26 cellular contexts compared by ENCODE assay signal in genomic region chr3:13688034-13688433, GRCh38.
"Had no signal": no experiment of that assay in that cellular context is flagged by ENCODE, and none has a peak within 500 bp of the region (broad histone marks: within the 10 kb centered on the region; RNA-seq: fewer than 3 reads in every experiment).

No MANE protein-coding gene starts in this region.

- H3K27me3 Mint-ChIP-seq: activated CD4-positive, alpha-beta T cell treated with anti-CD3 and anti-CD28 coated beads, Interleukin-2, amount 10 ng/mL, durations not matched to agents 24 days and 14 days; activated CD8-positive, alpha-beta memory T cell treated with anti-CD3 and anti-CD28 coated beads, Interleukin-2, amount 10 ng/mL, durations not matched to agents 7 days and 5 days had no signal

- H3K27ac ChIP-seq: body of pancreas, colonic mucosa, epithelial cell of prostate, gastroesophageal sphincter, lower lobe of right lung, pancreas, psoas muscle, right atrium auricular region, spleen, upper lobe of right lung had no signal

- H3K9me3 ChIP-seq: body of pancreas, colonic mucosa, lower lobe of right lung, pancreas, psoas muscle, upper lobe of right lung had no signal

- H3K27me3 ChIP-seq: body of pancreas, colonic mucosa, pancreas, right atrium auricular region, upper lobe of right lung had no signal

- H3K36me3 ChIP-seq: colonic mucosa, gastroesophageal sphincter, lower lobe of right lung, pancreas, right atrium auricular region, spleen, upper lobe of right lung had no signal

- H3K4me3 Mint-ChIP-seq: activated CD4-positive, alpha-beta T cell treated with anti-CD3 and anti-CD28 coated beads, Interleukin-2, amount 10 ng/mL, durations not matched to agents 24 days and 14 days; activated CD8-positive, alpha-beta memory T cell treated with anti-CD3 and anti-CD28 coated beads, Interleukin-2, amount 10 ng/mL, durations not matched to agents 7 days and 5 days; activated CD8-positive, alpha-beta T cell treated with anti-CD3 and anti-CD28 coated beads for 36 hours; activated naive CD8-positive, alpha-beta T cell treated with anti-CD3 and anti-CD28 coated beads, Interleukin-2, amount 50 U/mL, for 24 hours; central memory CD8-positive, alpha-beta T cell; mesothelial cell of epicardium; naive thymus-derived CD8-positive, alpha-beta T cell had no signal

- H3K9me3 Mint-ChIP-seq: activated naive CD8-positive, alpha-beta T cell treated with anti-CD3 and anti-CD28 coated beads, Interleukin-2, amount 50 U/mL, for 24 hours; central memory CD8-positive, alpha-beta T cell had no signal

- DNase-seq: activated CD4-positive, alpha-beta T cell treated with anti-CD3 and anti-CD28 coated beads, Interleukin-2, amount 10 ng/mL, durations not matched to agents 24 days and 14 days; activated CD8-positive, alpha-beta memory T cell treated with anti-CD3 and anti-CD28 coated beads, Interleukin-2, amount 10 ng/mL, durations not matched to agents 7 days and 5 days; activated CD8-positive, alpha-beta T cell treated with anti-CD3 and anti-CD28 coated beads for 36 hours; activated effector memory CD4-positive, alpha-beta T cell treated with anti-CD3 and anti-CD28 coated beads, Interleukin-2, amount 50 U/mL, for 16 hours; activated naive CD4-positive, alpha-beta T cell treated with anti-CD3 and anti-CD28 coated beads, Interleukin-2, amount 50 U/mL, for 16 hours; activated naive CD8-positive, alpha-beta T cell treated with anti-CD3 and anti-CD28 coated beads, Interleukin-2, amount 50 U/mL, for 24 hours; activated T-cell treated with anti-CD3 and anti-CD28 coated beads for 4 hours; body of pancreas; colonic mucosa; kidney; lower lobe of right lung; naive thymus-derived CD8-positive, alpha-beta T cell; pancreas; psoas muscle; spleen; stimulated activated CD4-positive, alpha-beta T cell treated with anti-CD3 and anti-CD28 coated beads, Interleukin-4, amount 100 ng/mL, for 1 hour; stimulated activated naive CD4-positive, alpha-beta T cell; T-helper 1 cell; T-helper 9 cell; upper lobe of right lung had no signal

- H3K4me3 ChIP-seq: body of pancreas, colonic mucosa, gastroesophageal sphincter, lower lobe of right lung, pancreas, psoas muscle, right atrium auricular region, spleen, upper lobe of right lung had no signal

- H3K4me1 ChIP-seq: body of pancreas, colonic mucosa, gastroesophageal sphincter, lower lobe of right lung, pancreas, psoas muscle, right atrium auricular region, upper lobe of right lung had no signal

- H3K27ac Mint-ChIP-seq: activated CD4-positive, alpha-beta T cell treated with anti-CD3 and anti-CD28 coated beads, Interleukin-2, amount 10 ng/mL, durations not matched to agents 24 days and 14 days; activated CD8-positive, alpha-beta memory T cell treated with anti-CD3 and anti-CD28 coated beads, Interleukin-2, amount 10 ng/mL, durations not matched to agents 7 days and 5 days; activated CD8-positive, alpha-beta T cell treated with anti-CD3 and anti-CD28 coated beads for 36 hours; activated naive CD8-positive, alpha-beta T cell treated with anti-CD3 and anti-CD28 coated beads, Interleukin-2, amount 50 U/mL, for 24 hours; mesothelial cell of epicardium had no signal

- H3K36me3 Mint-ChIP-seq: activated CD8-positive, alpha-beta memory T cell treated with anti-CD3 and anti-CD28 coated beads, Interleukin-2, amount 10 ng/mL, durations not matched to agents 7 days and 5 days; mesothelial cell of epicardium had no signal

- H3K4me1 Mint-ChIP-seq: activated CD4-positive, alpha-beta T cell treated with anti-CD3 and anti-CD28 coated beads, Interleukin-2, amount 10 ng/mL, durations not matched to agents 24 days and 14 days; activated CD8-positive, alpha-beta memory T cell treated with anti-CD3 and anti-CD28 coated beads, Interleukin-2, amount 10 ng/mL, durations not matched to agents 7 days and 5 days; activated naive CD8-positive, alpha-beta T cell treated with anti-CD3 and anti-CD28 coated beads, Interleukin-2, amount 50 U/mL, for 24 hours; central memory CD8-positive, alpha-beta T cell; naive thymus-derived CD8-positive, alpha-beta T cell had no signal

- ATAC-seq: activated CD8-positive, alpha-beta memory T cell treated with anti-CD3 and anti-CD28 coated beads, Interleukin-2, amount 10 ng/mL, durations not matched to agents 7 days and 5 days; activated CD8-positive, alpha-beta T cell treated with anti-CD3 and anti-CD28 coated beads for 36 hours; activated naive CD8-positive, alpha-beta T cell treated with anti-CD3 and anti-CD28 coated beads, Interleukin-2, amount 50 U/mL, for 24 hours; body of pancreas; gastroesophageal sphincter; left lobe of liver; naive thymus-derived CD8-positive, alpha-beta T cell; pancreas had no signal
